Comparison of ENCODE assay signal across 11 cellular contexts in genomic region chr7:93178213-93178612, GRCh38. TPM values are rescaled to one million over a fixed set of nuclear protein-coding genes. Genes with fewer than 3 reads are reported as not detected.
DNase-seq lines count a peak whose midpoint lies in the region; ATAC-seq and TF ChIP-seq lines count a peak whose summit lies in the region.
"Had no signal": no experiment of that assay in that cellular context is flagged by ENCODE, and none has a peak within 500 bp of the region (broad histone marks: within the 10 kb centered on the region; RNA-seq: fewer than 3 reads in every experiment).

No MANE protein-coding gene starts in this region.

- intact Hi-C loops in breast epithelium (cut with DNase I; ENCODE audit: low total_unique reads), result no loop called here
- intact Hi-C loops in right cardiac atrium (cut with DNase I), result no loop called here

- peaks cover 59% of the 10 kb centered on the region for H3K27me3 Mint-ChIP-seq in osteocyte (ENCODE audit: unreplicated experiment)

- H3K4me1 Mint-ChIP-seq in osteocyte (ENCODE audit: unreplicated experiment), result no peaks in the 10 kb centered on the region

- H3K4me3 ChIP-seq in breast epithelium, result no peak overlapping the region
- H3K4me3 ChIP-seq in right cardiac atrium (ENCODE audit: low read length), result no peak overlapping the region
- H3K4me3 ChIP-seq: SK-N-MC, thoracic aorta had no signal

- H3K27ac ChIP-seq in breast epithelium (no peak overlapping the region), right cardiac atrium (ENCODE audit: low read length) (no peak overlapping the region)
- H3K27ac ChIP-seq: SK-N-MC, thoracic aorta had no signal

- no peaks in the 10 kb centered on the region for H3K36me3 Mint-ChIP-seq in osteocyte (ENCODE audit: unreplicated experiment)
- H3K36me3 Mint-ChIP-seq: activated naive CD4-positive, alpha-beta T cell treated with anti-CD3 and anti-CD28 coated beads, Interleukin-2, amount 50 U/mL, for 72 hours had no signal

- TF ChIP-seq CTCF in breast epithelium (IDR thresholded peaks at IDR 0.05), result peak in 2 of 3 donors; percentile 18 to 33
- peak; percentile 52 for TF ChIP-seq CTCF in osteocyte (IDR thresholded peaks at IDR 0.05)

- H3K9me3 Mint-ChIP-seq in osteocyte (ENCODE audit: unreplicated experiment), result no peaks in the 10 kb centered on the region
- H3K9me3 Mint-ChIP-seq: activated naive CD4-positive, alpha-beta T cell treated with anti-CD3 and anti-CD28 coated beads, Interleukin-2, amount 50 U/mL, for 72 hours had no signal

- H3K27me3 ChIP-seq in breast epithelium, result no peaks in the 10 kb centered on the region
- peaks cover 2% of the 10 kb centered on the region for H3K27me3 ChIP-seq in right cardiac atrium (ENCODE audit: control insufficient read depth, insufficient read depth)

- H3K36me3 ChIP-seq in breast epithelium, result no peaks in the 10 kb centered on the region
- H3K36me3 ChIP-seq: thoracic aorta had no signal

- no peaks in the 10 kb centered on the region for H3K9me3 ChIP-seq in breast epithelium
- H3K9me3 ChIP-seq in right cardiac atrium (ENCODE audit: control insufficient read depth, low read length), result no peaks in the 10 kb centered on the region
- H3K9me3 ChIP-seq: thoracic aorta had no signal

- H3K27ac Mint-ChIP-seq in osteocyte (ENCODE audit: unreplicated experiment), result no peak overlapping the region
- H3K27ac Mint-ChIP-seq: activated naive CD4-positive, alpha-beta T cell treated with anti-CD3 and anti-CD28 coated beads, Interleukin-2, amount 50 U/mL, for 72 hours had no signal

- ATAC-seq in HG02970 (IDR thresholded peaks at IDR 0.05; ENCODE audit: low FRiP score, unreplicated experiment) (no peak), right cardiac atrium (no peak)

- TF ChIP-seq POLR2A in breast epithelium (IDR thresholded peaks at IDR 0.05), result no peak

- DNase-seq in GM03348 (ENCODE audit: low spot score) (peak; percentile 47), NCI-H2029 treated with DMSO at 0.1 percent for 48 hours (lab: John Stamatoyannopoulos, UW) (peak; percentile 37), breast epithelium (ENCODE audit: low spot score in 2 of 2) (no peak), osteocyte (ENCODE audit: extremely low spot score, unreplicated experiment) (no peak), right cardiac atrium (no peak), kidney glomerular epithelial cell (lab: John Stamatoyannopoulos, UW) (no peak)

- H3K4me1 ChIP-seq in breast epithelium, result no peaks in the 10 kb centered on the region
- no peaks in the 10 kb centered on the region for H3K4me1 ChIP-seq in right cardiac atrium (ENCODE audit: control insufficient read depth, insufficient read depth, low read length)

- H3K4me3 Mint-ChIP-seq in osteocyte (ENCODE audit: unreplicated experiment), result no peak overlapping the region

- WGBS in right cardiac atrium, result 20% methylated on average over 3 of the region's 3 CpGs

RNA-seq across cellular contexts. Expression of gene SAMD9L, which starts 30.0 kb away (rescaled TPM):
- total RNA-seq in breast epithelium (10 to 100 TPM in 1 of 3 donors, 1 to 10 TPM in 2; 7.5 to 10.5 (median 8.6) TPM), osteocyte (16.8 and 17.6 TPM in 2 replicates), right cardiac atrium (1 to 10 TPM; 4.3 to 7.4 (median 6.6) TPM)
- polyA plus RNA-seq in right cardiac atrium, result 2.8 TPM

RNA-seq across cellular contexts. Expression of gene HEPACAM2, which starts 48.1 kb away (rescaled TPM):
- total RNA-seq in breast epithelium (1 to 10 TPM in 1 of 3 donors, under 1 TPM in 1, not detected in 1; 0.33 to 4.4 TPM), osteocyte (not detected in 2 replicates), right cardiac atrium (not detected)
- polyA plus RNA-seq in right cardiac atrium, result not detected
- total RNA-seq: skeletal muscle tissue, thoracic aorta had no signal

RNA-seq across cellular contexts. Expression of gene VPS50, which starts 54.0 kb away (rescaled TPM):
- total RNA-seq in breast epithelium (10 to 100 TPM; 20.3 to 54.4 (median 24.6) TPM), osteocyte (23.7 and 25.6 TPM in 2 replicates), right cardiac atrium (10 to 100 TPM; 14.3 to 23.0 (median 22.0) TPM)
- polyA plus RNA-seq in right cardiac atrium, result 6.4 TPM

Comparison
In these comparisons a context has a peak if more than half of its experiments do, and no peak if none do; other contexts are left out.
1. DNase-seq: peak in GM03348 (single experiment) and NCI-H2029 treated with DMSO at 0.1 percent for 48 hours (single experiment); none in breast epithelium (0 of 2), osteocyte (single experiment), right cardiac atrium (0 of 3) and kidney glomerular epithelial cell (single experiment).